1 cellular context compared by ENCODE assay signal in genomic region chr2:48127612-48128191, GRCh38.
TF ChIP-seq lines count a peak whose summit lies in the region.

No MANE protein-coding gene starts in this region.

TF ChIP-seq in K562, 482 proteins besides CTCF, POLR2A, EP300 and RAD21 (continued from another document):
- TF ChIP-seq MGA (IDR thresholded peaks at IDR 0.05) (peak; percentile 85), RCOR1 (IDR thresholded peaks at IDR 0.05; ENCODE audit: borderline replicate concordance in 1 of 2, low read depth in 2 of 2, low read length in 2 of 2) (0 out of 4 replicates have a peak, but pooled peaks of 1 of the 2 experiments have one; percentile 24), FOXA3 (CRISPR knock-in tag; conservative IDR thresholded peaks at IDR 0.05 in 1 of 2, IDR thresholded peaks at IDR 0.05 in 1 of 2) (no peak), L3MBTL2 (IDR thresholded peaks at IDR 0.05) (peak; percentile 71), VEZF1 (CRISPR knock-in tag; IDR thresholded peaks at IDR 0.05) (no peak)
